Comparison of ENCODE assay signal across 14 cellular contexts in genomic region chr18:63149200-63149587, GRCh38.
DNase-seq lines count a peak whose midpoint lies in the region; ATAC-seq and TF ChIP-seq lines count a peak whose summit lies in the region.
"Had no signal": no experiment of that assay in that cellular context is flagged by ENCODE, and none has a peak within 500 bp of the region (broad histone marks: within the 10 kb centered on the region; RNA-seq: fewer than 3 reads in every experiment).

No MANE protein-coding gene starts in this region.

- H3K4me1 Mint-ChIP-seq in CD4-positive, CD25-positive, alpha-beta regulatory T cell: peaks cover 40 to 85% (median 53%) of the 10 kb centered on the region in 4 donors
- H3K4me1 Mint-ChIP-seq in T-helper 17 cell (peaks cover 45% of the 10 kb centered on the region), nephron (peaks cover 65% of the 10 kb centered on the region)

- ATAC-seq in CD4-positive, CD25-positive, alpha-beta regulatory T cell (ENCODE audit: low read depth in 2 of 2): no peak
- ATAC-seq in T-helper 17 cell (no peak), HG03097 (IDR thresholded peaks at IDR 0.05; ENCODE audit: low FRiP score, unreplicated experiment) (no peak), GM21423 (IDR thresholded peaks at IDR 0.05; ENCODE audit: unreplicated experiment) (no peak)
- ATAC-seq: activated naive CD4-positive, alpha-beta T cell treated with anti-CD3 and anti-CD28 coated beads, Interleukin-2, amount 50 U/mL, for 72 hours had no signal

- peak overlapping the region; percentile 94 for H3K4me2 ChIP-seq in DOHH2 (ENCODE audit: low read length)

- H3K27ac Mint-ChIP-seq in CD4-positive, CD25-positive, alpha-beta regulatory T cell: peak overlapping the region; percentile 29 to 92 (median 39)
- H3K27ac Mint-ChIP-seq in T-helper 17 cell: peak overlapping the region; percentile 19
- H3K27ac Mint-ChIP-seq in nephron: peak overlapping the region; percentile 24 to 91 (median 36)
- H3K27ac Mint-ChIP-seq: activated naive CD4-positive, alpha-beta T cell treated with anti-CD3 and anti-CD28 coated beads, Interleukin-2, amount 50 U/mL, for 72 hours; T-helper 1 cell treated with Interleukin-12 subunit alpha and Interleukin-12 subunit beta and Interleukin-4 antibody, amounts not matched to agents 30 μg/mL and 1 μg/mL, for 36 hours had no signal

- H3K9me3 Mint-ChIP-seq in CD4-positive, CD25-positive, alpha-beta regulatory T cell: no peaks in the 10 kb centered on the region
- H3K9me3 Mint-ChIP-seq in nephron: no peaks in the 10 kb centered on the region
- H3K9me3 Mint-ChIP-seq: T-helper 1 cell treated with Interleukin-12 subunit alpha and Interleukin-12 subunit beta and Interleukin-4 antibody, amounts not matched to agents 30 μg/mL and 1 μg/mL, for 36 hours had no signal

- H3K27ac ChIP-seq in CD4-positive, CD25-positive, alpha-beta regulatory T cell (ENCODE audit: insufficient read depth, low read length, poor library complexity, severe bottlenecking): no peak overlapping the region
- H3K27ac ChIP-seq in DOHH2 (ENCODE audit: low read depth, low read length): peak overlapping the region; percentile 94

- no peaks in the 10 kb centered on the region for H3K27me3 ChIP-seq in CD4-positive, CD25-positive, alpha-beta regulatory T cell (ENCODE audit: control insufficient read depth, insufficient read depth, low read length)
- no peaks in the 10 kb centered on the region for H3K27me3 ChIP-seq in DOHH2 (ENCODE audit: control insufficient read depth, low read length)

- H3K4me1 ChIP-seq in CD4-positive, CD25-positive, alpha-beta regulatory T cell (ENCODE audit: control insufficient read depth, insufficient read depth, low read length, poor library complexity, severe bottlenecking): peaks cover 41% of the 10 kb centered on the region
- H3K4me1 ChIP-seq in DOHH2 (ENCODE audit: control insufficient read depth, low read length): peaks cover 99% of the 10 kb centered on the region

- peak overlapping the region in 1 of 4 donors; percentile 63 for H3K4me3 Mint-ChIP-seq in CD4-positive, CD25-positive, alpha-beta regulatory T cell
- H3K4me3 Mint-ChIP-seq in T-helper 17 cell: no peak overlapping the region
- H3K4me3 Mint-ChIP-seq in nephron: no peak overlapping the region
- H3K4me3 Mint-ChIP-seq: T-helper 1 cell treated with Interleukin-12 subunit alpha and Interleukin-12 subunit beta and Interleukin-4 antibody, amounts not matched to agents 30 μg/mL and 1 μg/mL, for 36 hours had no signal

- H3F3A ChIP-seq in DOHH2 (ENCODE audit: control insufficient read depth, insufficient read depth): peaks cover 36% of the 10 kb centered on the region

- H3K27me3 Mint-ChIP-seq in CD4-positive, CD25-positive, alpha-beta regulatory T cell: no peaks in the 10 kb centered on the region
- H3K27me3 Mint-ChIP-seq in T-helper 17 cell (no peaks in the 10 kb centered on the region), nephron (ENCODE audit: low read depth) (peaks cover 3% of the 10 kb centered on the region)

- peaks cover 28% of the 10 kb centered on the region for H3K36me3 ChIP-seq in CD4-positive, CD25-positive, alpha-beta regulatory T cell (ENCODE audit: control insufficient read depth, insufficient read depth, low read length)
- peaks cover 72% of the 10 kb centered on the region for H3K36me3 ChIP-seq in DOHH2 (ENCODE audit: control insufficient read depth, low read length)

- H3K79me2 ChIP-seq in DOHH2 (ENCODE audit: control insufficient read depth, low read length): peaks cover 99% of the 10 kb centered on the region

- H3K9me3 ChIP-seq in CD4-positive, CD25-positive, alpha-beta regulatory T cell (ENCODE audit: control insufficient read depth in 2 of 2, low read length in 2 of 2): no peaks in the 10 kb centered on the region
- no peaks in the 10 kb centered on the region for H3K9me3 ChIP-seq in DOHH2 (ENCODE audit: control insufficient read depth, insufficient read depth, low read length)
- no peaks in the 10 kb centered on the region for H3K9me3 ChIP-seq in T-helper 17 cell (ENCODE audit: control insufficient read depth, low read length, poor library complexity, severe bottlenecking)

- no peak overlapping the region for H3K4me3 ChIP-seq in CD4-positive, CD25-positive, alpha-beta regulatory T cell (ENCODE audit: low read depth, low read length)
- H3K4me3 ChIP-seq in DOHH2 (ENCODE audit: low read length): peak overlapping the region; percentile 43

- peaks cover 31% of the 10 kb centered on the region for H3K36me3 Mint-ChIP-seq in CD4-positive, CD25-positive, alpha-beta regulatory T cell
- H3K36me3 Mint-ChIP-seq in T-helper 17 cell (ENCODE audit: low read depth) (peaks cover 5% of the 10 kb centered on the region), nephron (ENCODE audit: low read depth) (no peaks in the 10 kb centered on the region)

- no peaks in the 10 kb centered on the region for H3K9me2 ChIP-seq in DOHH2 (replicated peaks; ENCODE audit: control insufficient read depth, low read length)

- TF ChIP-seq CTCF in DOHH2 (IDR thresholded peaks at IDR 0.05; ENCODE audit: low read depth, low read length, poor library complexity, severe bottlenecking): no peak
- TF ChIP-seq CTCF in nephron (IDR thresholded peaks at IDR 0.05; ENCODE audit: unreplicated experiment in 3 of 3): no peak

- no peaks in the 10 kb centered on the region for H4K20me1 ChIP-seq in DOHH2 (ENCODE audit: control insufficient read depth, insufficient read depth, low read depth, low read length)

- DNase-seq in CD4-positive, CD25-positive, alpha-beta regulatory T cell: no peak
- DNase-seq in T-helper 17 cell: no peak
- DNase-seq in cerebellar nuclear complex (lab: John Stamatoyannopoulos, UW): no peak
- no peak for DNase-seq in HCEC 1CT
- DNase-seq: activated CD4-positive, alpha-beta T cell treated with anti-CD3 and anti-CD28 coated beads, Interleukin-2, amount 50 U/mL, for 4 hours; H7; NCI-H1694; OCI-M1 had no signal
